ENCODE assay signal across 12 cellular contexts in genomic region chr11:106950067-106950491, GRCh38.
DNase-seq lines count a peak whose midpoint lies in the region; ATAC-seq, FAIRE-seq and TF ChIP-seq lines count a peak whose summit lies in the region.
"Had no signal": no experiment of that assay in that cellular context is flagged by ENCODE, and none has a peak within 500 bp of the region (broad histone marks: within the 10 kb centered on the region; RNA-seq: fewer than 3 reads in every experiment).

No MANE protein-coding gene starts in this region.

- TF ChIP-seq CTCF in smooth muscle cell (IDR thresholded peaks at IDR 0.05; ENCODE audit: borderline replicate concordance, insufficient read depth, poor library complexity, severe bottlenecking) = no peak

- no peaks in the 10 kb centered on the region for H4K20me1 ChIP-seq in smooth muscle cell (ENCODE audit: low read depth)

- H3K9me3 ChIP-seq in MG63 (no peaks in the 10 kb centered on the region), smooth muscle cell (replicated peaks; ENCODE audit: low read depth) (no peaks in the 10 kb centered on the region)
- H3K9me3 ChIP-seq: ovary, thoracic aorta had no signal

- H3K36me3 ChIP-seq in MG63 = no peaks in the 10 kb centered on the region
- no peaks in the 10 kb centered on the region for H3K36me3 ChIP-seq in smooth muscle cell (ENCODE audit: low read depth)
- H3K36me3 ChIP-seq: ovary, thoracic aorta had no signal

- DNase-seq in Right ventricle myocardium superior (peak; percentile 38), cardiac septum (ENCODE audit: low spot score) (no peak), NCI-H524 treated with DMSO at 0.1 percent for 48 hours (lab: John Stamatoyannopoulos, UW) (peak; percentile 2), dermis blood vessel endothelial cell (peak; percentile 7), urothelium cell line (ENCODE audit: low spot score) (peak; percentile 48), GF-D8 (lab: John Stamatoyannopoulos, UW) (no peak), MG63 (no peak), smooth muscle cell (lab: John Stamatoyannopoulos, UW; ENCODE audit: unreplicated experiment) (no peak)
- DNase-seq: activated CD4-positive, alpha-beta T cell treated with anti-CD3 and anti-CD28 coated beads for 36 hours; aorta had no signal

- H3K79me2 ChIP-seq in smooth muscle cell (ENCODE audit: low read depth) = no peaks in the 10 kb centered on the region

- intact Hi-C loops in Right ventricle myocardium superior (cut with DNase I) (no loop called here), cardiac septum (cut with DNase I) (no loop called here)

- no peak overlapping the region for H3K9ac ChIP-seq in smooth muscle cell (ENCODE audit: low read depth)

- H3K4me3 ChIP-seq in MG63 (no peak overlapping the region), smooth muscle cell (no peak overlapping the region)
- H3K4me3 ChIP-seq: ovary, thoracic aorta had no signal

- no peak overlapping the region for H3K4me2 ChIP-seq in smooth muscle cell

- FAIRE-seq in urothelium cell line (lab: Jason Lieb, UNC) = no peak

- no peaks in the 10 kb centered on the region for H3K4me1 ChIP-seq in smooth muscle cell (ENCODE audit: low read depth)

- no peaks in the 10 kb centered on the region for H3F3A ChIP-seq in smooth muscle cell (ENCODE audit: low read depth)

- peak; percentile 84 for ATAC-seq in Right ventricle myocardium superior (ENCODE audit: poor library complexity)
- ATAC-seq: activated CD4-positive, alpha-beta T cell treated with anti-CD3 and anti-CD28 coated beads for 36 hours had no signal

- H3K27me3 ChIP-seq in MG63 (no peaks in the 10 kb centered on the region), smooth muscle cell (ENCODE audit: low read depth) (no peaks in the 10 kb centered on the region)
- H3K27me3 ChIP-seq: ovary had no signal

- H2AFZ ChIP-seq in smooth muscle cell (ENCODE audit: low read depth) = no peak overlapping the region

- H3K27ac ChIP-seq in smooth muscle cell (ENCODE audit: low read depth) = no peak overlapping the region
- H3K27ac ChIP-seq: ovary, thoracic aorta had no signal

Comparison
In these comparisons a context has a peak if more than half of its experiments do, and no peak if none do; other contexts are left out.
1. DNase-seq: peak in Right ventricle myocardium superior (single experiment), NCI-H524 treated with DMSO at 0.1 percent for 48 hours (single experiment), dermis blood vessel endothelial cell (single experiment) and urothelium cell line (single experiment); none in cardiac septum (single experiment), GF-D8 (single experiment), MG63 (single experiment) and smooth muscle cell (single experiment).